In genomic region chr5:79241535-79241979, GRCh38 we compare ENCODE assay signal across 1 cellular context.
TF ChIP-seq lines count a peak whose summit lies in the region.

No MANE protein-coding gene starts in this region.

TF ChIP-seq in endothelial cell of umbilical vein, 7 proteins besides CTCF, POLR2A, EP300 and RAD21 (continued from another document):
- no peak for TF ChIP-seq MAX (IDR thresholded peaks at IDR 0.05; ENCODE audit: insufficient read depth, insufficient read length)
- TF ChIP-seq GATA2 (IDR thresholded peaks at IDR 0.05; ENCODE audit: insufficient read depth, insufficient read length, low read depth, low read length): no peak
TF ChIP-seq in endothelial cell of umbilical vein: peak in this region for 0.
